In genomic region chr5:10913846-10914245, GRCh38 we compare ENCODE assay signal across 8 cellular contexts.
DNase-seq lines count a peak whose midpoint lies in the region; ATAC-seq and TF ChIP-seq lines count a peak whose summit lies in the region.

No MANE protein-coding gene starts in this region.

- no peak overlapping the region for H3K4me3 ChIP-seq in body of pancreas
- H3K4me3 ChIP-seq in esophagus squamous epithelium = no peak overlapping the region

- no peak for TF ChIP-seq CTCF in body of pancreas (IDR thresholded peaks at IDR 0.05)
- no peak for TF ChIP-seq CTCF in esophagus squamous epithelium (IDR thresholded peaks at IDR 0.05)

- H3K27ac ChIP-seq in body of pancreas (no peak overlapping the region), esophagus squamous epithelium (no peak overlapping the region)

- peak; percentile 67 for DNase-seq in GM04503 (ENCODE audit: low read depth)
- DNase-seq in NCI-H1048 (lab: John Stamatoyannopoulos, UW) = peak; percentile 16
- DNase-seq in body of pancreas = peak; percentile 23 to 56 (median 36)
- DNase-seq in myocyte (ENCODE audit: low read depth) = peak; percentile 31
- DNase-seq in ureter (ENCODE audit: low spot score) = no peak
- DNase-seq in esophagus squamous epithelium (lab: John Stamatoyannopoulos, UW) = no peak

- TF ChIP-seq POLR2A in body of pancreas (IDR thresholded peaks at IDR 0.05) (no peak), esophagus squamous epithelium (IDR thresholded peaks at IDR 0.05) (no peak)

- 13 to 18% methylated on average over 5 of the region's 5 CpGs for WGBS in body of pancreas, 2 donors
- 14 to 15% methylated on average over 5 of the region's 5 CpGs for WGBS in esophagus squamous epithelium, 2 donors

- ATAC-seq in body of pancreas = peak; percentile 71
- ATAC-seq in HG03025 (IDR thresholded peaks at IDR 0.05; ENCODE audit: low FRiP score, unreplicated experiment) = no peak
- ATAC-seq in GM19395 (IDR thresholded peaks at IDR 0.05; ENCODE audit: unreplicated experiment) = no peak

- H3K4me1 ChIP-seq in body of pancreas = no peaks in the 10 kb centered on the region
- H3K4me1 ChIP-seq in esophagus squamous epithelium = no peaks in the 10 kb centered on the region

- intact Hi-C loops in body of pancreas (cut with DNase I) (no loop called here), esophagus squamous epithelium (cut with DNase I) (no loop called here)

- H3K36me3 ChIP-seq in body of pancreas (replicated peaks in 1 of 2; ENCODE audit: insufficient read depth in 1 of 2, low read depth in 2 of 2) (no peaks in the 10 kb centered on the region), esophagus squamous epithelium (no peaks in the 10 kb centered on the region)

- H3K27me3 ChIP-seq in body of pancreas = peaks cover 0 to 4% of the 10 kb centered on the region in 2 donors
- no peaks in the 10 kb centered on the region for H3K27me3 ChIP-seq in esophagus squamous epithelium

- H3K9me3 ChIP-seq in body of pancreas (no peaks in the 10 kb centered on the region), esophagus squamous epithelium (no peaks in the 10 kb centered on the region)

Comparison
In these comparisons a context has a peak if more than half of its experiments do, and no peak if none do; other contexts are left out.
1. DNase-seq: peak in GM04503 (single experiment), NCI-H1048 (single experiment), body of pancreas (4 of 4) and myocyte (single experiment); none in ureter (single experiment) and esophagus squamous epithelium (single experiment).